In genomic region chr1:150477733-150478132, GRCh38 we compare ENCODE assay signal across 16 cellular contexts. TPM values are rescaled to one million over a fixed set of nuclear protein-coding genes. Genes with fewer than 3 reads are reported as not detected.
DNase-seq lines count a peak whose midpoint lies in the region; ATAC-seq, FAIRE-seq and TF ChIP-seq lines count a peak whose summit lies in the region.
"Had no signal": no experiment of that assay in that cellular context is flagged by ENCODE, and none has a peak within 500 bp of the region (broad histone marks: within the 10 kb centered on the region; RNA-seq: fewer than 3 reads in every experiment).

No MANE protein-coding gene starts in this region.

- H3K36me3 Mint-ChIP-seq in astrocyte (ENCODE audit: low read depth, unreplicated experiment), result no peaks in the 10 kb centered on the region

- H3K4me3 ChIP-seq in astrocyte (ENCODE audit: insufficient read depth, low read depth, low read length), result no peak overlapping the region
- no peak overlapping the region for H3K4me3 ChIP-seq in HepG2 (replicated peaks in 1 of 3; ENCODE audit: insufficient read depth in 1 of 3, low read depth in 2 of 3, low read length in 3 of 3)
- no peak overlapping the region for H3K4me3 ChIP-seq in left lung
- no peak overlapping the region for H3K4me3 ChIP-seq in upper lobe of left lung
- no peak overlapping the region for H3K4me3 ChIP-seq in A673 (ENCODE audit: low read depth, low read length, poor library complexity, severe bottlenecking)

- H3K9ac ChIP-seq in astrocyte (ENCODE audit: low read length), result no peak overlapping the region
- H3K9ac ChIP-seq in HepG2 (ENCODE audit: insufficient read depth, low read depth, low read length), result no peak overlapping the region

- WGBS in HepG2 (ENCODE audit: low lambda C conversion rate), result 58% methylated on average over 4 of the region's 4 CpGs
- WGBS in upper lobe of left lung, 2 donors, result 43 to 45% methylated on average over 4 of the region's 4 CpGs

- BruUV-seq in HepG2 (replicated peaks; lab: Mats Ljungman, UMichigan) (no TSS peak), A673 (replicated peaks; lab: Mats Ljungman, UMichigan) (no TSS peak)

- H3K27me3 ChIP-seq in astrocyte (ENCODE audit: insufficient read depth, low read length) (no peaks in the 10 kb centered on the region), HepG2 (ENCODE audit: control insufficient read depth in 1 of 2, insufficient read depth in 2 of 2, low read length in 2 of 2) (no peaks in the 10 kb centered on the region), left lung (no peaks in the 10 kb centered on the region), upper lobe of left lung (no peaks in the 10 kb centered on the region), A673 (replicated peaks; ENCODE audit: insufficient read depth, low read depth, low read length, poor library complexity) (no peaks in the 10 kb centered on the region)

- no peaks in the 10 kb centered on the region for H3K9me3 ChIP-seq in astrocyte (ENCODE audit: insufficient read depth, low read depth, low read length)
- H3K9me3 ChIP-seq in HepG2 (ENCODE audit: low read length), result no peaks in the 10 kb centered on the region
- H3K9me3 ChIP-seq in left lung, result no peaks in the 10 kb centered on the region
- H3K9me3 ChIP-seq in upper lobe of left lung, result no peaks in the 10 kb centered on the region
- no peaks in the 10 kb centered on the region for H3K9me3 ChIP-seq in A673 (ENCODE audit: low read depth, low read length, poor library complexity, severe bottlenecking)

- H3K79me2 ChIP-seq in astrocyte (ENCODE audit: insufficient read depth, low read length) (no peaks in the 10 kb centered on the region), HepG2 (ENCODE audit: insufficient read depth, low read length) (no peaks in the 10 kb centered on the region)

- POLR2A ChIA-PET in HepG2 (lab: Yijun Ruan, JAX) (no interaction called here), A673 (lab: Charles Lee; ENCODE audit: low non-redundant PET) (no interaction called here)

- no peaks in the 10 kb centered on the region for H3K9me3 Mint-ChIP-seq in astrocyte (ENCODE audit: unreplicated experiment)
- H3K9me3 Mint-ChIP-seq: activated CD4-positive, alpha-beta T cell treated with anti-CD3 and anti-CD28 coated beads, Interleukin-2, amount 10 ng/mL, durations not matched to agents 24 days and 14 days; neural crest cell had no signal

- DNase-seq in AG08396 (ENCODE audit: low spot score) (peak; percentile 29), ELR (ENCODE audit: low read depth) (peak; percentile 93), astrocyte (ENCODE audit: low read depth) (peak; percentile 32), HepG2 (ENCODE audit: low spot score) (no peak), NCI-H1092 (lab: John Stamatoyannopoulos, UW) (no peak), left lung (no peak), upper lobe of left lung (no peak), A673 (ENCODE audit: low spot score) (no peak)
- DNase-seq: activated CD4-positive, alpha-beta T cell treated with anti-CD3 and anti-CD28 coated beads, Interleukin-2, amount 10 ng/mL, durations not matched to agents 24 days and 14 days; activated naive CD4-positive, alpha-beta T cell; effector CD4-positive, alpha-beta T cell; NCI-H2029; stimulated activated CD4-positive, alpha-beta T cell treated with anti-CD3 and anti-CD28 coated beads, Interleukin-2, amount 100 ng/mL, for 24 hours had no signal

- H3K4me2 ChIP-seq in astrocyte (ENCODE audit: low read length) (peak overlapping the region; percentile 39), HepG2 (ENCODE audit: low read depth, low read length) (no peak overlapping the region)

- peaks cover 9% of the 10 kb centered on the region for H3K4me1 ChIP-seq in astrocyte (ENCODE audit: insufficient read depth, low read length)
- peaks cover 78% of the 10 kb centered on the region for H3K4me1 ChIP-seq in HepG2 (ENCODE audit: insufficient read depth, low read length)
- H3K4me1 ChIP-seq in left lung, result peaks cover 0 to 5% of the 10 kb centered on the region in 2 donors
- peaks cover 8 to 30% (median 14%) of the 10 kb centered on the region in 4 donors for H3K4me1 ChIP-seq in upper lobe of left lung
- H3K4me1 ChIP-seq in A673 (ENCODE audit: insufficient read depth, low read length, poor library complexity, severe bottlenecking), result no peaks in the 10 kb centered on the region

- TF ChIP-seq CTCF in astrocyte (IDR thresholded peaks at IDR 0.05; ENCODE audit: insufficient read depth, low read depth, low read length) (no peak), HepG2 (CRISPR knock-in tag; IDR thresholded peaks at IDR 0.05) (no peak), left lung (IDR thresholded peaks at IDR 0.05) (no peak), upper lobe of left lung (IDR thresholded peaks at IDR 0.05) (no peak), A673 (conservative IDR thresholded peaks at IDR 0.05; ENCODE audit: low read depth, low read length) (no peak)

- no peak overlapping the region for H3K27ac ChIP-seq in astrocyte (ENCODE audit: low read depth, low read length)
- no peak overlapping the region for H3K27ac ChIP-seq in HepG2 (ENCODE audit: extremely low read length, insufficient read depth, low read length)
- H3K27ac ChIP-seq in left lung, result no peak overlapping the region
- H3K27ac ChIP-seq in upper lobe of left lung, result no peak overlapping the region
- H3K27ac ChIP-seq in A673 (ENCODE audit: low read depth, low read length, poor library complexity, severe bottlenecking), result no peak overlapping the region

- TF ChIP-seq RAD21 in HepG2 (CRISPR knock-in tag; IDR thresholded peaks at IDR 0.05), result no peak

- no peaks in the 10 kb centered on the region for H3K27me3 Mint-ChIP-seq in astrocyte (ENCODE audit: low read depth, unreplicated experiment)

- H4K20me1 ChIP-seq in astrocyte (ENCODE audit: insufficient read depth, low read length) (no peaks in the 10 kb centered on the region), HepG2 (ENCODE audit: insufficient read depth, low read length) (no peaks in the 10 kb centered on the region)

- FAIRE-seq in astrocyte (lab: Jason Lieb, UNC) (no peak), HepG2 (lab: Jason Lieb, UNC) (peak; percentile 39)
- FAIRE-seq: D721Med had no signal

- no peak for ATAC-seq in HepG2
- ATAC-seq in left lung, result no peak
- ATAC-seq in upper lobe of left lung (ENCODE audit: low FRiP score in 2 of 2), result no peak

- no peak for TF ChIP-seq EP300 in HepG2 (IDR thresholded peaks at IDR 0.05; ENCODE audit: low read depth in 2 of 2, low read length in 2 of 2)
- no peak for TF ChIP-seq EP300 in HepG2 (CRISPR knock-in tag; IDR thresholded peaks at IDR 0.05; ENCODE audit: borderline replicate concordance)
- TF ChIP-seq EP300 in upper lobe of left lung (IDR thresholded peaks at IDR 0.05), result no peak

- in situ Hi-C loops in HepG2 (cut with HindIII; ENCODE audit: extremely low pct_ligation_motif_present, low pct_unique_long_range_greater_than_20kb), result no loop called here

- H2AFZ ChIP-seq in astrocyte (ENCODE audit: low read depth, low read length), result no peak overlapping the region
- H2AFZ ChIP-seq in HepG2 (ENCODE audit: low read length), result no peak overlapping the region

- no peak overlapping the region for H3K27ac Mint-ChIP-seq in astrocyte (ENCODE audit: unreplicated experiment)
- H3K27ac Mint-ChIP-seq: activated CD4-positive, alpha-beta T cell treated with anti-CD3 and anti-CD28 coated beads, Interleukin-2, amount 10 ng/mL, durations not matched to agents 24 days and 14 days had no signal

- H3K4me3 Mint-ChIP-seq in astrocyte (ENCODE audit: unreplicated experiment), result no peak overlapping the region
- H3K4me3 Mint-ChIP-seq: activated CD4-positive, alpha-beta T cell treated with anti-CD3 and anti-CD28 coated beads, Interleukin-2, amount 10 ng/mL, durations not matched to agents 24 days and 14 days; neural crest cell had no signal

- H3K36me3 ChIP-seq in astrocyte (ENCODE audit: insufficient read depth, low read length) (no peaks in the 10 kb centered on the region), HepG2 (replicated peaks in 1 of 2; ENCODE audit: control insufficient read depth in 1 of 2, insufficient read depth in 2 of 2, low read length in 2 of 2) (peaks cover 1 to 2% of the 10 kb centered on the region in 2 experiments; a peak in 2 of 5 replicates), left lung (peaks cover 0 to 9% of the 10 kb centered on the region in 2 donors), upper lobe of left lung (peaks cover 0 to 9% (median 3%) of the 10 kb centered on the region in 4 donors), A673 (ENCODE audit: insufficient read depth, low read length, poor library complexity, severe bottlenecking) (peaks cover 2% of the 10 kb centered on the region)

- intact Hi-C loops in HepG2 (cut with micrococcal nuclease; ENCODE audit: unreplicated experiment), result no loop called here
- intact Hi-C loops in left lung (cut with DNase I), result loop anchor here in 1 of 2 donors (10.0 kb wide), 1 partner anchor 47 kb away; no protein-coding TSS in a partner anchor
- intact Hi-C loops in A673 (cut with micrococcal nuclease; ENCODE audit: unreplicated experiment), result loop anchor here (10.0 kb wide), 1 partner anchor 517 kb away; no protein-coding TSS in a partner anchor

- H3K4me1 Mint-ChIP-seq in astrocyte (ENCODE audit: low read depth, unreplicated experiment), result peaks cover 21% of the 10 kb centered on the region

- CTCF ChIA-PET in HepG2 (lab: Yijun Ruan, JAX; ENCODE audit: low intra/inter-chr PET ratio, low total read pairs), result no interaction called here
- CTCF ChIA-PET in A673 (lab: Charles Lee), result no interaction called here

- TF ChIP-seq POLR2A in HepG2 (IDR thresholded peaks at IDR 0.05; ENCODE audit: insufficient read depth in 1 of 2, low read depth in 2 of 2, low read length in 2 of 2) (no peak), upper lobe of left lung (IDR thresholded peaks at IDR 0.05) (no peak)

RNA-seq across cellular contexts. Expression of gene TARS2, which starts 9.5 kb away (rescaled TPM):
- total RNA-seq in astrocyte, result 15.5 and 15.7 TPM in 2 replicates
- total RNA-seq in HepG2 (2016; rRNA removed; fragmentation: Illumina TruSeq; extraction: Trizol), result 18.9 and 22.8 TPM in 2 replicates
- 8.4 and 12.5 TPM in 2 replicates for total RNA-seq in HepG2 (2016; cell fraction: cytosol; rRNA removed; fragmentation: Illumina TruSeq; extraction: Trizol; ENCODE audit: low read depth)
- total RNA-seq in HepG2 (2016; cell fraction: insoluble cytoplasmic fraction; rRNA removed; fragmentation: Illumina TruSeq; extraction: Trizol), result 15.6 and 22.5 TPM in 2 replicates
- 6.5 and 7.5 TPM in 2 replicates for total RNA-seq in HepG2 (2016; cell fraction: membrane; rRNA removed; fragmentation: Illumina TruSeq; extraction: Trizol)
- total RNA-seq in HepG2 (2016; cell fraction: nucleus; rRNA removed; fragmentation: Illumina TruSeq; extraction: Trizol), result 16.0 and 18.6 TPM in 2 replicates
- polyA plus RNA-seq in HepG2 (2011; rRNA removed), result 21.3 and 23.6 TPM in 2 replicates
- 17.2 and 22.5 TPM in 2 replicates for polyA plus RNA-seq in HepG2 (2011; cell fraction: cytosol; rRNA removed)
- polyA plus RNA-seq in HepG2 (2011; cell fraction: nucleus; rRNA removed), result 28.5 and 36.4 TPM in 2 replicates
- polyA plus RNA-seq in HepG2 (2012), result 11.0 and 12.1 TPM in 2 replicates
- polyA plus RNA-seq in HepG2 (2016; cell fraction: cytosol; fragmentation: Illumina TruSeq; extraction: Trizol; ENCODE audit: low read depth), result 2.0 and 3.5 TPM in 2 replicates
- polyA plus RNA-seq in HepG2 (2016; cell fraction: insoluble cytoplasmic fraction; fragmentation: Illumina TruSeq; extraction: Trizol; ENCODE audit: low read depth), result 16.5 and 17.4 TPM in 2 replicates
- polyA plus RNA-seq in HepG2 (2016; cell fraction: membrane; fragmentation: Illumina TruSeq; extraction: Trizol; ENCODE audit: low read depth), result 4.3 and 5.2 TPM in 2 replicates
- polyA plus RNA-seq in HepG2 (2016; cell fraction: nucleus; fragmentation: Illumina TruSeq; extraction: Trizol; ENCODE audit: insufficient read depth, low read depth), result 24.5 and 28.0 TPM in 2 replicates
- polyA minus RNA-seq in HepG2 (2011; rRNA and poly(A)+ RNA removed; ENCODE audit: low replicate concordance), result 22.4 and 80.2 TPM in 2 replicates
- polyA minus RNA-seq in HepG2 (2011; cell fraction: cytosol; rRNA and poly(A)+ RNA removed), result 6.8 and 10.1 TPM in 2 replicates
- 20.9 and 25.6 TPM in 2 replicates for polyA minus RNA-seq in HepG2 (2011; cell fraction: nucleus; rRNA and poly(A)+ RNA removed)
- total RNA-seq in left lung, result 10 to 100 TPM; 18.5 to 21.7 TPM
- 10 to 100 TPM in 4 of 6 donors, 1 to 10 TPM in 2; 7.1 to 24.1 (median 14.2) TPM for total RNA-seq in upper lobe of left lung
- 32.0 and 36.6 TPM in 2 replicates for total RNA-seq in A673 (2021)

RNA-seq across cellular contexts. Expression of gene ECM1, which starts 30.2 kb away (rescaled TPM):
- 26.0 and 27.4 TPM in 2 replicates for total RNA-seq in astrocyte
- total RNA-seq in HepG2 (2016; rRNA removed; fragmentation: Illumina TruSeq; extraction: Trizol), result 0.13 and 0.42 TPM in 2 replicates
- 0.20 and 0.26 TPM in 2 replicates for total RNA-seq in HepG2 (2016; cell fraction: cytosol; rRNA removed; fragmentation: Illumina TruSeq; extraction: Trizol; ENCODE audit: low read depth)
- 0.32 TPM in 1 of 2 replicates, not detected in the other for total RNA-seq in HepG2 (2016; cell fraction: insoluble cytoplasmic fraction; rRNA removed; fragmentation: Illumina TruSeq; extraction: Trizol)
- total RNA-seq in HepG2 (2016; cell fraction: membrane; rRNA removed; fragmentation: Illumina TruSeq; extraction: Trizol), result 0.19 and 0.31 TPM in 2 replicates
- 0.53 and 0.84 TPM in 2 replicates for total RNA-seq in HepG2 (2016; cell fraction: nucleus; rRNA removed; fragmentation: Illumina TruSeq; extraction: Trizol)
- 1.0 and 1.4 TPM in 2 replicates for polyA plus RNA-seq in HepG2 (2011; rRNA removed)
- polyA plus RNA-seq in HepG2 (2011; cell fraction: cytosol; rRNA removed), result 0.47 and 0.51 TPM in 2 replicates
- 4.9 and 5.0 TPM in 2 replicates for polyA plus RNA-seq in HepG2 (2011; cell fraction: nucleus; rRNA removed)
- polyA plus RNA-seq in HepG2 (2012), result 0.64 and 1.1 TPM in 2 replicates
- 0.29 and 0.53 TPM in 2 replicates for polyA plus RNA-seq in HepG2 (2016; cell fraction: cytosol; fragmentation: Illumina TruSeq; extraction: Trizol; ENCODE audit: low read depth)
- polyA plus RNA-seq in HepG2 (2016; cell fraction: insoluble cytoplasmic fraction; fragmentation: Illumina TruSeq; extraction: Trizol; ENCODE audit: low read depth), result 0.15 TPM in 1 of 2 replicates, not detected in the other
- 0.24 and 0.42 TPM in 2 replicates for polyA plus RNA-seq in HepG2 (2016; cell fraction: membrane; fragmentation: Illumina TruSeq; extraction: Trizol; ENCODE audit: low read depth)
- polyA plus RNA-seq in HepG2 (2016; cell fraction: nucleus; fragmentation: Illumina TruSeq; extraction: Trizol; ENCODE audit: insufficient read depth, low read depth), result 3.5 TPM in 2 replicates
- polyA minus RNA-seq in HepG2 (2011; rRNA and poly(A)+ RNA removed; ENCODE audit: low replicate concordance), result 0.20 and 8.4 TPM in 2 replicates
- 0.69 TPM in 1 of 2 replicates, not detected in the other for polyA minus RNA-seq in HepG2 (2011; cell fraction: cytosol; rRNA and poly(A)+ RNA removed)
- 0.90 and 0.99 TPM in 2 replicates for polyA minus RNA-seq in HepG2 (2011; cell fraction: nucleus; rRNA and poly(A)+ RNA removed)
- 10 to 100 TPM; 21.3 to 65.2 TPM for total RNA-seq in left lung
- total RNA-seq in upper lobe of left lung, result 10 to 100 TPM in 3 of 6 donors, 1 to 10 TPM in 3; 2.2 to 21.1 (median 14.4) TPM
- total RNA-seq in A673 (2021), result 55.9 and 61.2 TPM in 2 replicates

RNA-seq across cellular contexts. Expression of gene FALEC, which starts 37.8 kb away (rescaled TPM):
- total RNA-seq in astrocyte, result 0.43 TPM in 1 of 2 replicates, not detected in the other
- total RNA-seq in HepG2 (2016; rRNA removed; fragmentation: Illumina TruSeq; extraction: Trizol), result 0.71 TPM in 1 of 2 replicates, not detected in the other
- total RNA-seq in HepG2 (2016; cell fraction: cytosol; rRNA removed; fragmentation: Illumina TruSeq; extraction: Trizol; ENCODE audit: low read depth), result 1.2 and 1.9 TPM in 2 replicates
- total RNA-seq in HepG2 (2016; cell fraction: insoluble cytoplasmic fraction; rRNA removed; fragmentation: Illumina TruSeq; extraction: Trizol), result 0.40 and 1.6 TPM in 2 replicates
- total RNA-seq in HepG2 (2016; cell fraction: membrane; rRNA removed; fragmentation: Illumina TruSeq; extraction: Trizol), result 1.9 and 2.4 TPM in 2 replicates
- 0.84 TPM in 1 of 2 replicates, not detected in the other for total RNA-seq in HepG2 (2016; cell fraction: nucleus; rRNA removed; fragmentation: Illumina TruSeq; extraction: Trizol)
- polyA plus RNA-seq in HepG2 (2011; rRNA removed), result 0.20 and 0.33 TPM in 2 replicates
- 0.48 TPM in 1 of 2 replicates, not detected in the other for polyA plus RNA-seq in HepG2 (2011; cell fraction: cytosol; rRNA removed)
- 0.45 TPM in 1 of 2 replicates, not detected in the other for polyA plus RNA-seq in HepG2 (2011; cell fraction: nucleus; rRNA removed)
- 0.41 and 0.44 TPM in 2 replicates for polyA plus RNA-seq in HepG2 (2012)
- 1.0 and 1.6 TPM in 2 replicates for polyA plus RNA-seq in HepG2 (2016; cell fraction: cytosol; fragmentation: Illumina TruSeq; extraction: Trizol; ENCODE audit: low read depth)
- 0.53 and 1.0 TPM in 2 replicates for polyA plus RNA-seq in HepG2 (2016; cell fraction: insoluble cytoplasmic fraction; fragmentation: Illumina TruSeq; extraction: Trizol; ENCODE audit: low read depth)
- 0.48 and 1.3 TPM in 2 replicates for polyA plus RNA-seq in HepG2 (2016; cell fraction: membrane; fragmentation: Illumina TruSeq; extraction: Trizol; ENCODE audit: low read depth)
- 3.8 and 3.9 TPM in 2 replicates for polyA plus RNA-seq in HepG2 (2016; cell fraction: nucleus; fragmentation: Illumina TruSeq; extraction: Trizol; ENCODE audit: insufficient read depth, low read depth)
- not detected in 2 replicates for polyA minus RNA-seq in HepG2 (2011; rRNA and poly(A)+ RNA removed; ENCODE audit: low replicate concordance)
- polyA minus RNA-seq in HepG2 (2011; cell fraction: cytosol; rRNA and poly(A)+ RNA removed), result not detected in 2 replicates
- 1.6 TPM in 1 of 2 replicates, not detected in the other for polyA minus RNA-seq in HepG2 (2011; cell fraction: nucleus; rRNA and poly(A)+ RNA removed)
- total RNA-seq in left lung, result not detected
- total RNA-seq in upper lobe of left lung, result 1 to 10 TPM in 1 of 6 donors, not detected in 5; 4.2 TPM
- 1.6 TPM in 1 of 2 replicates, not detected in the other for total RNA-seq in A673 (2021)
- total RNA-seq: activated CD4-positive, alpha-beta T cell treated with anti-CD3 and anti-CD28 coated beads, Interleukin-2, amount 10 ng/mL, durations not matched to agents 24 days and 14 days; subcutaneous adipose tissue had no signal

Comparison
In these comparisons a context has a peak if more than half of its experiments do, and no peak if none do; other contexts are left out.
1. DNase-seq: peak in AG08396 (single experiment), ELR (single experiment) and astrocyte (single experiment); none in HepG2 (single experiment), NCI-H1092 (single experiment), left lung (0 of 2), upper lobe of left lung (0 of 2) and A673 (single experiment).